Comparison of ENCODE assay signal across 20 cellular contexts in the genomic region with DNA sequence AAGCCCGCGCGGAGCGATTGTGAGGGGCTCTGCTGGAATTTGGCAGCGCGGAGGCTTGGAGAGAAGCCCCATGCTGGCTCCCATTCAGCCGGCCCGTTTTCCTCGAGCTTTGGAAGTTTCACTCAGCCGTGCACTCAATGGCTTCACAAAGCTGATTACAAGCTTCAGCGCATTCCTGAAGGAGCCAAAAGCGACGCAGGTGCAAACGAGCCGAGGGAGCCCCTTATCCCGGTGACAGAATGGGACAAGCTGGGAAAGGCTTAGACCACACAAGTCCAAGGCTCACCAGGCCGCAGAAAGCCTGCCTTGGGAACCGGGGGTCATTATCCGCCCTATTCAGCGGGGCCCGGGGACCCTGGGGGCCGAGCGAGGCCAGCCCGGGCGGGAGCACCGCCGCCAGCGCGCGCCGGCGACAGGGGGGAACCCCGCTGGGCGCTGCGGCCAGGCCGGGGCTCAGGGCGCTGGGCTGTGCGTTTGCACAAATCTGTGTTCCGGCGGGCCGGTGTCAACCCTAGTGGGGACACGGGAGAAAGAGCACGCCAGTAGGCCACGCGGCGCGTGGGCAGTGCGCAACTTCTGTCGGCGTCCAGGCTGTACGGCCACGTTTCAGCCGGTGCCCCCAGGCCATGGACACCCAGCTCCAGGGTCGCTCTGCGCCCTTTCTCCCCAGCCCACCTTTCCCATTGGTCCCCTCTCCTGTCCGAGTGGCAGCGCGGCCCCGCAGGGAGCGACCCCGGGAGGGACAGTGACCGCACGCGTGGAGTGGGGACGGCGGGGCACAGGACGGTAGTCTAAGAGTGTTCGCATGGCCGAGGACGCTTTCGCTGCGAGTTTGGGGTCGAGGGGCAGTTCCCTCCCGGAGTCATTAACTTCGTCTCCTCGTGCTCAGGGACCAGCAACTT. TPM values are rescaled to one million over a fixed set of nuclear protein-coding genes. Genes with fewer than 3 reads are reported as not detected.
DNase-seq lines count a peak whose midpoint lies in the region; ATAC-seq and TF ChIP-seq lines count a peak whose summit lies in the region.
"Had no signal": no experiment of that assay in that cellular context is flagged by ENCODE, and none has a peak within 500 bp of the region (broad histone marks: within the 10 kb centered on the region; RNA-seq: fewer than 3 reads in every experiment).

No MANE protein-coding gene starts in this region.

- H3K9me3 ChIP-seq in HUES6 (ENCODE audit: control insufficient read depth, insufficient read depth, low read depth, low read length) (no peaks in the 10 kb centered on the region), thyroid gland (no peaks in the 10 kb centered on the region)

- H3K9ac ChIP-seq in HUES6 (ENCODE audit: low read length), result peak overlapping the region; percentile 7

- 5 to 6% methylated on average over 19 to 66 of the region's 76 CpGs for WGBS in thyroid gland, 2 donors

- no peak overlapping the region for H3K27ac ChIP-seq in HUES6 (ENCODE audit: low read depth, low read length)
- no peak overlapping the region for H3K27ac ChIP-seq in thyroid gland
- H3K27ac ChIP-seq: PC-9 had no signal

- peak overlapping the region; percentile 57 for H3K4me3 ChIP-seq in HUES6 (ENCODE audit: low read depth, low read length)
- no peak overlapping the region for H3K4me3 ChIP-seq in thyroid gland (replicated peaks in 1 of 3)
- H3K4me3 ChIP-seq: K562, PC-9 had no signal

- H3K27me3 ChIP-seq in HUES6 (ENCODE audit: control insufficient read depth, insufficient read depth, low read length) (peaks cover 97% of the 10 kb centered on the region), thyroid gland (peaks cover 32% of the 10 kb centered on the region)

- TF ChIP-seq POLR2A in thyroid gland (IDR thresholded peaks at IDR 0.05), result no peak

- H3K36me3 ChIP-seq in HUES6 (ENCODE audit: control insufficient read depth, insufficient read depth, low read length) (no peaks in the 10 kb centered on the region), thyroid gland (no peaks in the 10 kb centered on the region)

- H3K4me1 ChIP-seq in HUES6 (ENCODE audit: control insufficient read depth, insufficient read depth, low read length), result peaks cover 24% of the 10 kb centered on the region; the same call in 1 of the 2 replicates
- peaks cover 15 to 23% of the 10 kb centered on the region in 2 donors for H3K4me1 ChIP-seq in thyroid gland

- no peak for ATAC-seq in GM18511 (IDR thresholded peaks at IDR 0.05; ENCODE audit: unreplicated experiment)
- ATAC-seq: K562 had no signal

- intact Hi-C loops in thyroid gland (cut with DNase I), result no loop called here

- DNase-seq in globus pallidus (ENCODE audit: low spot score), result peak; percentile 37
- DNase-seq in middle frontal gyrus (ENCODE audit: extremely low spot score, low spot score), result peak; percentile 27
- DNase-seq in thyroid gland, result peak; percentile 25 to 29
- no peak for DNase-seq in NCI-H1417 (lab: John Stamatoyannopoulos, UW)
- no peak for DNase-seq in NCI-H524 (lab: John Stamatoyannopoulos, UW)
- DNase-seq: activated CD4-positive, alpha-beta T cell treated with anti-CD3 and anti-CD28 coated beads for 48 hours; activated CD8-positive, alpha-beta memory T cell treated with anti-CD3 and anti-CD28 coated beads, Interleukin-2, amount 50 U/mL, for 4 hours; activated naive CD4-positive, alpha-beta T cell treated with anti-CD3 and anti-CD28 coated beads, Interleukin-2, amount 10 ng/mL, durations not matched to agents 7 days and 5 days; AML-193; HFFc6; mammary epithelial cell; NCI-H2081; NCI-H526 treated with DMSO at 0.1 percent for 48 hours; PC-9; stimulated activated CD4-positive, alpha-beta T cell treated with anti-CD3 and anti-CD28 coated beads, Interleukin-2, amount 100 ng/mL, for 24 hours had no signal

- TF ChIP-seq CTCF in thyroid gland (IDR thresholded peaks at IDR 0.05), result no peak

RNA-seq across cellular contexts. Expression of gene SOX1, which starts 37.3 kb away (rescaled TPM):
- under 1 TPM in 1 of 4 donors, not detected in 3; 0.11 TPM for total RNA-seq in thyroid gland
- total RNA-seq: HFFc6; K562; mammary epithelial cell; natural killer cell treated with Interleukin-12 subunit alpha and Interleukin-12 subunit beta and Interleukin-15 and Interleukin-18, amount 100 ng/mL, for 72 hours; PC-9; SK-MEL-5 had no signal

Comparison
In these comparisons a context has a peak if more than half of its experiments do, and no peak if none do; other contexts are left out.
1. DNase-seq: peak in globus pallidus (single experiment), middle frontal gyrus (single experiment) and thyroid gland (2 of 2); none in NCI-H1417 (0 of 3) and NCI-H524 (0 of 2).